In genomic region chr4:73869130-73870055, GRCh38 we compare ENCODE assay signal across 9 cellular contexts. TPM values are rescaled to one million over a fixed set of nuclear protein-coding genes. Genes with fewer than 3 reads are reported as not detected.
DNase-seq lines count a peak whose midpoint lies in the region; ATAC-seq and TF ChIP-seq lines count a peak whose summit lies in the region.
"Had no signal": no experiment of that assay in that cellular context is flagged by ENCODE, and none has a peak within 500 bp of the region (broad histone marks: within the 10 kb centered on the region; RNA-seq: fewer than 3 reads in every experiment).

TSS of gene CXCL1 (plus strand) at chr4:73869393. CDS start at chr4:73869471, 78 bp downstream.

- peak within 1 kb of the TSS; percentile 91 for H3K27ac Mint-ChIP-seq in osteocyte (ENCODE audit: unreplicated experiment)
- no peak within 1 kb of the TSS for H3K27ac Mint-ChIP-seq in CD4-positive, alpha-beta T cell
- H3K27ac Mint-ChIP-seq: memory B cell had no signal

- H3K36me3 Mint-ChIP-seq in osteocyte (ENCODE audit: unreplicated experiment) = peaks cover 11% of the 10 kb centered on the region
- no peaks in the 10 kb centered on the region for H3K36me3 Mint-ChIP-seq in CD4-positive, alpha-beta T cell (ENCODE audit: low read depth)
- H3K36me3 Mint-ChIP-seq: memory B cell had no signal

- peaks cover 7% of the 10 kb centered on the region for H3K27me3 ChIP-seq in CD4-positive, alpha-beta T cell (ENCODE audit: control insufficient read depth, insufficient read depth, low read length)

- ATAC-seq in GM18868 (IDR thresholded peaks at IDR 0.05; ENCODE audit: unreplicated experiment) (no peak), HG03521 (IDR thresholded peaks at IDR 0.05; ENCODE audit: unreplicated experiment) (no peak)
- ATAC-seq in CD4-positive, alpha-beta T cell (ENCODE audit: poor library complexity) = no peak

- H3K4me3 Mint-ChIP-seq in osteocyte (ENCODE audit: unreplicated experiment) = peak within 1 kb of the TSS; percentile 89
- H3K4me3 Mint-ChIP-seq in CD4-positive, alpha-beta T cell = no peak within 1 kb of the TSS
- H3K4me3 Mint-ChIP-seq: memory B cell had no signal

- H3K4me1 Mint-ChIP-seq in osteocyte (ENCODE audit: unreplicated experiment) = peaks cover 70% of the 10 kb centered on the region
- H3K4me1 Mint-ChIP-seq in CD4-positive, alpha-beta T cell (ENCODE audit: low read depth) = no peaks in the 10 kb centered on the region
- H3K4me1 Mint-ChIP-seq: memory B cell had no signal

- no peaks in the 10 kb centered on the region for H3K27me3 Mint-ChIP-seq in osteocyte (ENCODE audit: unreplicated experiment)
- H3K27me3 Mint-ChIP-seq in CD4-positive, alpha-beta T cell = peaks cover 29% of the 10 kb centered on the region

- TF ChIP-seq CTCF in GM13976 (IDR thresholded peaks at IDR 0.05; ENCODE audit: borderline replicate concordance, control extremely low read depth, extremely low read depth, insufficient read depth, missing control alignments) = no peak
- no peak for TF ChIP-seq CTCF in osteocyte (IDR thresholded peaks at IDR 0.05)
- TF ChIP-seq CTCF in CD4-positive, alpha-beta T cell (IDR thresholded peaks at IDR 0.05) = no peak

- H3K9me3 Mint-ChIP-seq in osteocyte (ENCODE audit: unreplicated experiment) = peaks cover 4% of the 10 kb centered on the region
- H3K9me3 Mint-ChIP-seq in CD4-positive, alpha-beta T cell = no peaks in the 10 kb centered on the region
- H3K9me3 Mint-ChIP-seq: memory B cell had no signal

- in situ Hi-C loops in GM13976 (cut with MboI; ENCODE audit: low sequenced_read_pairs, unreplicated experiment) = no loop called here
- in situ Hi-C loops in SK-MEL-5 (cut with HindIII; ENCODE audit: low pct_unique_long_range_greater_than_20kb, low sequenced_read_pairs) = no loop called here

- POLR2A ChIA-PET in CD4-positive, alpha-beta T cell (lab: Charles Lee) = no interaction called here

- peak; percentile 22 for DNase-seq in GM13976 (ENCODE audit: low spot score)
- peak; percentile 75 for DNase-seq in SK-MEL-5 (ENCODE audit: low read depth, low spot score)
- no peak for DNase-seq in glomerular endothelial cell (ENCODE audit: extremely low read depth, low read depth, low spot score)
- DNase-seq in osteocyte (ENCODE audit: extremely low spot score, unreplicated experiment) = peak; percentile 89
- no peak for DNase-seq in stimulated activated CD4-positive, alpha-beta T cell treated with anti-CD3 and anti-CD28 coated beads, Interleukin-1b, Interleukin-23, amount 100 ng/mL, for 48 hours
- DNase-seq in CD4-positive, alpha-beta T cell = no peak

- intact Hi-C loops in CD4-positive, alpha-beta T cell (cut with DNase I, micrococcal nuclease) = no loop called here

- H3K27ac ChIP-seq in CD4-positive, alpha-beta T cell (ENCODE audit: low read depth, low read length) = no peak within 1 kb of the TSS

- CTCF ChIA-PET in CD4-positive, alpha-beta T cell (lab: Charles Lee) = interaction anchor here (0.8 kb wide), 1 partner anchor 17 kb away, joined by 3 read pairs; no protein-coding TSS in a partner anchor

- no peaks in the 10 kb centered on the region for H3K9me3 ChIP-seq in CD4-positive, alpha-beta T cell (ENCODE audit: control insufficient read depth, low read length)

RNA-seq across cellular contexts. Expression of gene CXCL1, which starts in this region (rescaled TPM):
- total RNA-seq in SK-MEL-5 (2014; rRNA removed; shearing (Covaris generic)) = 76.1 and 81.3 TPM in 2 replicates
- polyA plus RNA-seq in SK-MEL-5 (2015; cell fraction: cytosol; rRNA removed) = 346 and 371 TPM in 2 replicates
- polyA plus RNA-seq in SK-MEL-5 (2015; cell fraction: nucleus; rRNA removed) = 152 and 160 TPM in 2 replicates
- 149 and 404 TPM in 2 replicates for total RNA-seq in glomerular endothelial cell
- 118 and 132 TPM in 2 replicates for total RNA-seq in osteocyte
- not detected for total RNA-seq in CD4-positive, alpha-beta T cell

Comparison
In these comparisons a context has a peak if more than half of its experiments do, and no peak if none do; other contexts are left out.
1. RNA of gene CXCL1 (total RNA-seq): 149 to 404 TPM in glomerular endothelial cell, 118 to 132 TPM in osteocyte and 76.1 to 81.3 TPM in SK-MEL-5; not detected in CD4-positive, alpha-beta T cell; every median in the first group is over 10 times any median in the second.
2. DNase-seq: peak in GM13976 (single experiment), SK-MEL-5 (single experiment) and osteocyte (single experiment); none in glomerular endothelial cell (single experiment), stimulated activated CD4-positive, alpha-beta T cell treated with anti-CD3 and anti-CD28 coated beads, Interleukin-1b, Interleukin-23, amount 100 ng/mL, for 48 hours (single experiment) and CD4-positive, alpha-beta T cell (0 of 10).